In the genomic region with DNA sequence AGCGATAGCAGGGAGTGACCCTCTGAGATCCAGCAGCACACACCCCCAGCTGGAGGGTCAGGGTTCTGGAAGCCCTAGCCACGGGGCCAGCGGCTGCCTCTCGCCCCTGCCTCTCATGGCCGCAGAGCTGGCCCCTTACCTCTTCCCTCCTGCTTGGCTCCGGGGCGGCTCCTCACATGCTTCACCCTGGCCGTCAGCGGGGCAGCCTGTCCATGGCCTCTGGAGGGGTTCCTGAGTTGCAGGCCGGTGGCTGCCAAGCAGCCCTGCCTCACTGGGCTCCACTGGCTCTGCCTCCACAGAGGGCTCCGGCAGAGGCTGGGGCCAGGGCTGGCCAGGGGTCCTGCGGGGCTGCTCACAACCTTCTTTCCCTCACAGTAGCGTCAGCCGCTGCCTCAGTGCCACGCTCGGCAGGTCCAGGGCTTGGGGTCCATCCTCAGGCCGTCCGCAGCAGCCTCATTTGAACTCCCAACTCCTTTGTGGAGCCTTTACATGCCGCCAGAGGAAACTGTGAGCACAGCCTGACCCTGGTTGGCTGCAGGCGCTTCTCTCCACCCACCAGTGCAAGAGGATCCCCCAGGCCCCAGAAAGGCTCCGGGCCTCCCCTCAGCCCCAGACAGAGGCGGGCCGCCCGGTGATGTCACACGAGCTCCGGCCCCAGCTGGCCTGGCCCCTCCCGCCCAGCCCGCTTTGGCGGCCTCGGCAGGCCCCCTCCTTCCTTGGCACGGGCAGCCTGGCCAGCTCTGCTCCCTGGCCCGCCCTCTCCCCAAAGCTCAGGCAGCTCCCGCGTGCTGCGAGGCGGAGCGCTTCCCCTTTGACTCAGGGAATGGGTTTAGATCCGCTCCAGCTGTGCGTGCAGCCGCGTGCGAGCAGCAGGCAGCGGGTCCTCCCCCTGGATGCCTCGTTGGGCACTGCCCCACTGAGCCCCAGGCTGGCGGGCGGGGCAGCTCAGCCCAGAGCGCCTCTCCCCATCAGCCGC, we compare ENCODE assay signal across 8 cellular contexts. TPM values are rescaled to one million over a fixed set of nuclear protein-coding genes. Genes with fewer than 3 reads are reported as not detected.
DNase-seq lines count a peak whose midpoint lies in the region; ATAC-seq and TF ChIP-seq lines count a peak whose summit lies in the region.

Gene ANGPTL2 (minus strand): TSS at position 460 of the 976 bp plus-strand sequence. CDS start 13,904 bp downstream, outside the sequence.

- no peaks in the 10 kb centered on the region for H3K36me3 Mint-ChIP-seq in activated naive CD8-positive, alpha-beta T cell treated with anti-CD3 and anti-CD28 coated beads, Interleukin-2, amount 10 ng/mL, durations not matched to agents 7 days and 5 days
- H3K36me3 Mint-ChIP-seq in glutamatergic neuron (ENCODE audit: unreplicated experiment) (no peaks in the 10 kb centered on the region), nephron (ENCODE audit: low read depth) (no peaks in the 10 kb centered on the region)

- peak within 1 kb of the TSS; percentile 21 to 28 for H3K4me3 ChIP-seq in aorta (ENCODE audit: low read length in 2 of 2)

- H3K27ac Mint-ChIP-seq in activated naive CD8-positive, alpha-beta T cell treated with anti-CD3 and anti-CD28 coated beads, Interleukin-2, amount 10 ng/mL, durations not matched to agents 7 days and 5 days = peak within 1 kb of the TSS; percentile 31
- H3K27ac Mint-ChIP-seq in glutamatergic neuron (ENCODE audit: unreplicated experiment) (peak within 1 kb of the TSS; percentile 92), nephron (peak within 1 kb of the TSS; percentile 69 to 94 (median 86))

- peak; percentile 39 to 40 for ATAC-seq in activated CD4-positive, CD25-positive, alpha-beta regulatory T cell treated with anti-CD3 and anti-CD28 coated beads, Interleukin-2, amount 50 U/mL, for 24 hours
- ATAC-seq in activated naive CD8-positive, alpha-beta T cell treated with anti-CD3 and anti-CD28 coated beads, Interleukin-2, amount 10 ng/mL, durations not matched to agents 7 days and 5 days (ENCODE audit: low read depth) = peak; percentile 47
- ATAC-seq in aorta (ENCODE audit: low FRiP score) = peak; percentile 94

- H3K4me1 ChIP-seq in aorta (ENCODE audit: control insufficient read depth in 1 of 2, insufficient read depth in 2 of 2, low read length in 2 of 2) = no peaks in the 10 kb centered on the region

- no peaks in the 10 kb centered on the region for H3K9me3 Mint-ChIP-seq in activated naive CD8-positive, alpha-beta T cell treated with anti-CD3 and anti-CD28 coated beads, Interleukin-2, amount 10 ng/mL, durations not matched to agents 7 days and 5 days
- H3K9me3 Mint-ChIP-seq in glutamatergic neuron (ENCODE audit: unreplicated experiment) = peaks cover 10% of the 10 kb centered on the region
- H3K9me3 Mint-ChIP-seq in nephron = no peaks in the 10 kb centered on the region

- H3K4me1 Mint-ChIP-seq in activated naive CD8-positive, alpha-beta T cell treated with anti-CD3 and anti-CD28 coated beads, Interleukin-2, amount 10 ng/mL, durations not matched to agents 7 days and 5 days = peaks cover 12% of the 10 kb centered on the region
- H3K4me1 Mint-ChIP-seq in glutamatergic neuron (ENCODE audit: low read depth, unreplicated experiment) (peaks cover 46% of the 10 kb centered on the region), nephron (peaks cover 53% of the 10 kb centered on the region)

- H3K9me3 ChIP-seq in aorta (ENCODE audit: control insufficient read depth, low read length) = no peaks in the 10 kb centered on the region

- no peaks in the 10 kb centered on the region for H3K27me3 ChIP-seq in aorta (ENCODE audit: control insufficient read depth in 1 of 2, insufficient read depth in 2 of 2, low read length in 1 of 2)

- no peaks in the 10 kb centered on the region for H3K36me3 ChIP-seq in aorta (ENCODE audit: control insufficient read depth in 1 of 2, insufficient read depth in 2 of 2, low read length in 1 of 2)

- DNase-seq in activated CD4-positive, CD25-positive, alpha-beta regulatory T cell (lab: John Stamatoyannopoulos, UW) = no peak
- DNase-seq in NAMALWA (ENCODE audit: low spot score) (peak; percentile 8), glutamatergic neuron (peak; percentile 87), aorta (peak; percentile 95 to 96), OCI-M1 (lab: John Stamatoyannopoulos, UW) (no peak)
- DNase-seq in activated naive CD8-positive, alpha-beta T cell treated with anti-CD3 and anti-CD28 coated beads, Interleukin-2, amount 10 ng/mL, durations not matched to agents 7 days and 5 days = no peak

- TF ChIP-seq CTCF in glutamatergic neuron (IDR thresholded peaks at IDR 0.05; ENCODE audit: partially characterized antibody, unreplicated experiment) (no peak), nephron (IDR thresholded peaks at IDR 0.05; ENCODE audit: unreplicated experiment in 3 of 3) (no peak)

- POLR2A ChIA-PET in activated naive CD8-positive, alpha-beta T cell treated with anti-CD3 and anti-CD28 coated beads, Interleukin-2, amount 10 ng/mL, durations not matched to agents 7 days and 5 days (lab: Charles Lee) = no interaction called here

- 1 to 2% methylated on average over 36 to 48 of the region's 48 CpGs for WGBS in aorta, 2 donors

- intact Hi-C loops in aorta (cut with DNase I) = loop anchor here (5.0 to 10.0 kb wide), 2 partner anchors 65 to 158 kb away; no protein-coding TSS in a partner anchor

- H3K27me3 Mint-ChIP-seq in activated naive CD8-positive, alpha-beta T cell treated with anti-CD3 and anti-CD28 coated beads, Interleukin-2, amount 10 ng/mL, durations not matched to agents 7 days and 5 days = peaks cover 63% of the 10 kb centered on the region
- H3K27me3 Mint-ChIP-seq in glutamatergic neuron (ENCODE audit: unreplicated experiment) = peaks cover 4% of the 10 kb centered on the region
- H3K27me3 Mint-ChIP-seq in nephron (ENCODE audit: low read depth) = peaks cover 5% of the 10 kb centered on the region

- H3K27ac ChIP-seq in aorta (ENCODE audit: low read depth in 1 of 2, low read length in 2 of 2) = peak within 1 kb of the TSS; percentile 78 to 81

- H3K4me3 Mint-ChIP-seq in activated naive CD8-positive, alpha-beta T cell treated with anti-CD3 and anti-CD28 coated beads, Interleukin-2, amount 10 ng/mL, durations not matched to agents 7 days and 5 days = peak within 1 kb of the TSS; percentile 19
- H3K4me3 Mint-ChIP-seq in glutamatergic neuron (ENCODE audit: unreplicated experiment) (peak within 1 kb of the TSS; percentile 87), nephron (peak within 1 kb of the TSS; percentile 94 to 96 (median 95))

RNA-seq across cellular contexts. Expression of gene ANGPTL2, which starts in this region (rescaled TPM):
- not detected for total RNA-seq in activated naive CD8-positive, alpha-beta T cell treated with anti-CD3 and anti-CD28 coated beads, Interleukin-2, amount 10 ng/mL, durations not matched to agents 7 days and 5 days
- total RNA-seq in glutamatergic neuron (ENCODE audit: unreplicated experiment) (55.5 TPM), aorta (10 to 100 TPM; 36.7 to 44.8 TPM)
- polyA plus RNA-seq in aorta = 10 to 100 TPM; 13.4 to 51.2 TPM

Comparison
In these comparisons a context has a peak if more than half of its experiments do, and no peak if none do; other contexts are left out.
1. RNA of gene ANGPTL2 (total RNA-seq): 55.5 TPM in glutamatergic neuron (single experiment) and 36.7 to 44.8 TPM in aorta; not detected in activated naive CD8-positive, alpha-beta T cell treated with anti-CD3 and anti-CD28 coated beads, Interleukin-2, amount 10 ng/mL, durations not matched to agents 7 days and 5 days; every median in the first group is over 10 times any median in the second.
2. Peak in ATAC-seq in activated naive CD8-positive, alpha-beta T cell treated with anti-CD3 and anti-CD28 coated beads, Interleukin-2, amount 10 ng/mL, durations not matched to agents 7 days and 5 days; RNA of the gene not detected or under 1 TPM.
3. ATAC-seq: peak in every context shown above with its lines; median percentile 94 in aorta; 47 in activated naive CD8-positive, alpha-beta T cell treated with anti-CD3 and anti-CD28 coated beads, Interleukin-2, amount 10 ng/mL, durations not matched to agents 7 days and 5 days; 40 in activated CD4-positive, CD25-positive, alpha-beta regulatory T cell treated with anti-CD3 and anti-CD28 coated beads, Interleukin-2, amount 50 U/mL, for 24 hours.
4. DNase-seq: peak in NAMALWA (single experiment), glutamatergic neuron (single experiment) and aorta (2 of 2); none in activated CD4-positive, CD25-positive, alpha-beta regulatory T cell (0 of 4), activated naive CD8-positive, alpha-beta T cell treated with anti-CD3 and anti-CD28 coated beads, Interleukin-2, amount 10 ng/mL, durations not matched to agents 7 days and 5 days (single experiment) and OCI-M1 (single experiment).
5. H3K27ac Mint-ChIP-seq: peak in every context shown above with its lines; median percentile 92 in glutamatergic neuron; 86 in nephron; 31 in activated naive CD8-positive, alpha-beta T cell treated with anti-CD3 and anti-CD28 coated beads, Interleukin-2, amount 10 ng/mL, durations not matched to agents 7 days and 5 days.
6. H3K4me3 Mint-ChIP-seq: peak in every context shown above with its lines; median percentile 95 in nephron; 87 in glutamatergic neuron; 19 in activated naive CD8-positive, alpha-beta T cell treated with anti-CD3 and anti-CD28 coated beads, Interleukin-2, amount 10 ng/mL, durations not matched to agents 7 days and 5 days.